17 cellular contexts compared by ENCODE assay signal in genomic region chr4:40331092-40331824, GRCh38. TPM values are rescaled to one million over a fixed set of nuclear protein-coding genes. Genes with fewer than 3 reads are reported as not detected.
DNase-seq lines count a peak whose midpoint lies in the region; ATAC-seq and TF ChIP-seq lines count a peak whose summit lies in the region.
"Had no signal": no experiment of that assay in that cellular context is flagged by ENCODE, and none has a peak within 500 bp of the region (broad histone marks: within the 10 kb centered on the region; RNA-seq: fewer than 3 reads in every experiment).

No MANE protein-coding gene starts in this region.

- H3K27ac Mint-ChIP-seq in activated CD8-positive, alpha-beta memory T cell treated with anti-CD3 and anti-CD28 coated beads, Interleukin-2, amount 10 ng/mL, durations not matched to agents 7 days and 5 days = no peak overlapping the region
- no peak overlapping the region for H3K27ac Mint-ChIP-seq in activated T-cell treated with anti-CD3 and anti-CD28 coated beads, Interleukin-2, amount 50 U/mL, for 24 hours
- H3K27ac Mint-ChIP-seq: IgD-negative memory B cell had no signal

- TF ChIP-seq CTCF in WERI-Rb-1 (IDR thresholded peaks at IDR 0.05; ENCODE audit: low read depth, low read length) (no peak), suprapubic skin (IDR thresholded peaks at IDR 0.05) (no peak)

- H3K9me3 ChIP-seq in WERI-Rb-1 (ENCODE audit: severe bottlenecking) (no peaks in the 10 kb centered on the region), suprapubic skin (no peaks in the 10 kb centered on the region)
- H3K9me3 ChIP-seq: Caco-2, HAP-1, SJSA1 had no signal

- POLR2A ChIA-PET in HEK293T (lab: Yijun Ruan, JAX) = interaction anchor here (0.8 kb wide), 1 partner anchor 275 kb away, joined by 3 read pairs; the partner anchor contains the start of gene N4BP2

- no peaks in the 10 kb centered on the region for H3K9me3 Mint-ChIP-seq in activated CD8-positive, alpha-beta memory T cell treated with anti-CD3 and anti-CD28 coated beads, Interleukin-2, amount 10 ng/mL, durations not matched to agents 7 days and 5 days (ENCODE audit: low read depth)
- no peaks in the 10 kb centered on the region for H3K9me3 Mint-ChIP-seq in activated T-cell treated with anti-CD3 and anti-CD28 coated beads, Interleukin-2, amount 50 U/mL, for 24 hours

- H3K36me3 Mint-ChIP-seq in activated CD8-positive, alpha-beta memory T cell treated with anti-CD3 and anti-CD28 coated beads, Interleukin-2, amount 10 ng/mL, durations not matched to agents 7 days and 5 days = no peaks in the 10 kb centered on the region
- H3K36me3 Mint-ChIP-seq in activated T-cell treated with anti-CD3 and anti-CD28 coated beads, Interleukin-2, amount 50 U/mL, for 24 hours (ENCODE audit: low read depth) = no peaks in the 10 kb centered on the region

- H3K4me3 ChIP-seq in WERI-Rb-1 (ENCODE audit: low read depth, low read length) (no peak overlapping the region), suprapubic skin (no peak overlapping the region)
- H3K4me3 ChIP-seq: HAP-1, SJSA1 had no signal

- no peaks in the 10 kb centered on the region for H3K4me1 Mint-ChIP-seq in activated CD8-positive, alpha-beta memory T cell treated with anti-CD3 and anti-CD28 coated beads, Interleukin-2, amount 10 ng/mL, durations not matched to agents 7 days and 5 days
- H3K4me1 Mint-ChIP-seq in activated T-cell treated with anti-CD3 and anti-CD28 coated beads, Interleukin-2, amount 50 U/mL, for 24 hours (ENCODE audit: low read depth) = no peaks in the 10 kb centered on the region
- H3K4me1 Mint-ChIP-seq: IgD-negative memory B cell had no signal

- peaks cover 13% of the 10 kb centered on the region for H3K27me3 Mint-ChIP-seq in activated CD8-positive, alpha-beta memory T cell treated with anti-CD3 and anti-CD28 coated beads, Interleukin-2, amount 10 ng/mL, durations not matched to agents 7 days and 5 days
- H3K27me3 Mint-ChIP-seq in activated T-cell treated with anti-CD3 and anti-CD28 coated beads, Interleukin-2, amount 50 U/mL, for 24 hours = no peaks in the 10 kb centered on the region

- no peak for ATAC-seq in activated CD8-positive, alpha-beta memory T cell treated with anti-CD3 and anti-CD28 coated beads, Interleukin-2, amount 10 ng/mL, durations not matched to agents 7 days and 5 days
- peak; percentile 79 for ATAC-seq in left lobe of liver

- no peak overlapping the region for H3K4me3 Mint-ChIP-seq in activated CD8-positive, alpha-beta memory T cell treated with anti-CD3 and anti-CD28 coated beads, Interleukin-2, amount 10 ng/mL, durations not matched to agents 7 days and 5 days
- H3K4me3 Mint-ChIP-seq in activated T-cell treated with anti-CD3 and anti-CD28 coated beads, Interleukin-2, amount 50 U/mL, for 24 hours = no peak overlapping the region

- no peaks in the 10 kb centered on the region for H3K4me1 ChIP-seq in suprapubic skin
- H3K4me1 ChIP-seq: Caco-2, SJSA1 had no signal

- H3K27ac ChIP-seq in WERI-Rb-1 (peak overlapping the region; percentile 34), suprapubic skin (peak overlapping the region; percentile 24)
- H3K27ac ChIP-seq: SJSA1 had no signal

- whole genome bisulfite sequencing in suprapubic skin = 63% methylated on average over 9 of the region's 9 CpGs

- TF ChIP-seq EP300 in suprapubic skin (IDR thresholded peaks at IDR 0.05) = no peak

- TF ChIP-seq POLR2A in suprapubic skin (IDR thresholded peaks at IDR 0.05) = no peak

- CTCF ChIA-PET in activated CD8-positive, alpha-beta memory T cell treated with anti-CD3 and anti-CD28 coated beads, Interleukin-2, amount 10 ng/mL, durations not matched to agents 7 days and 5 days (lab: Charles Lee) = interaction anchor here (0.6 to 1.3 kb wide), 3 partner anchors 10 to 30 kb away, joined by 3 read pairs; no protein-coding TSS in a partner anchor
- CTCF ChIA-PET in HEK293T (lab: Yijun Ruan, JAX) = interaction anchor here (0.6 to 1.0 kb wide), 2 partner anchors 15 to 136 kb away, joined by 3 read pairs; no protein-coding TSS in a partner anchor

- DNase-seq in activated CD8-positive, alpha-beta memory T cell treated with anti-CD3 and anti-CD28 coated beads, Interleukin-2, amount 10 ng/mL, durations not matched to agents 7 days and 5 days = peak; percentile 4
- DNase-seq in activated CD8-positive, alpha-beta memory T cell treated with anti-CD3 and anti-CD28 coated beads for 24 hours = no peak
- DNase-seq in WERI-Rb-1 (no peak), left lobe of liver (ENCODE audit: low spot score) (no peak), suprapubic skin (ENCODE audit: low spot score in 2 of 2) (no peak), SHP77 (lab: John Stamatoyannopoulos, UW) (no peak), HEK293T (ENCODE audit: extremely low spot score) (no peak)
- no peak for DNase-seq in activated T-cell treated with anti-CD3 and anti-CD28 coated beads, Interleukin-2, amount 50 U/mL, for 24 hours
- DNase-seq: Caco-2, NCI-H1417 treated with DMSO at 0.1 percent for 48 hours, NCI-H1930, NCI-H446, NCI-H69, RPMI8226 had no signal

- H3K36me3 ChIP-seq in WERI-Rb-1 = no peaks in the 10 kb centered on the region
- H3K36me3 ChIP-seq in suprapubic skin = no peaks in the 10 kb centered on the region
- H3K36me3 ChIP-seq: HAP-1, SJSA1 had no signal

- H3K27me3 ChIP-seq in WERI-Rb-1 (ENCODE audit: insufficient read depth, low read depth, severe bottlenecking) (no peaks in the 10 kb centered on the region), suprapubic skin (peaks cover 3% of the 10 kb centered on the region)
- H3K27me3 ChIP-seq: SJSA1 had no signal

TF ChIP-seq in HEK293T, 16 proteins besides CTCF, POLR2A, EP300 and RAD21:
- no peak for TF ChIP-seq CTBP1 (IDR thresholded peaks at IDR 0.05; ENCODE audit: borderline replicate concordance)
- TF ChIP-seq TARDBP (IDR thresholded peaks at IDR 0.05) = no peak
- TF ChIP-seq FOXA1 (IDR thresholded peaks at IDR 0.05) = no peak
- no peak for TF ChIP-seq NFRKB (IDR thresholded peaks at IDR 0.05)
- no peak for TF ChIP-seq HDGF (IDR thresholded peaks at IDR 0.05; ENCODE audit: borderline replicate concordance)
- no peak for TF ChIP-seq ELF4 (IDR thresholded peaks at IDR 0.05)
- no peak for TF ChIP-seq SP1 (IDR thresholded peaks at IDR 0.05)
- no peak for TF ChIP-seq ARNT (IDR thresholded peaks at IDR 0.05)
- TF ChIP-seq L3MBTL2 (conservative IDR thresholded peaks at IDR 0.05) = no peak
- no peak for TF ChIP-seq FOXM1 (IDR thresholded peaks at IDR 0.05; ENCODE audit: borderline replicate concordance)
- TF ChIP-seq LEF1 (IDR thresholded peaks at IDR 0.05; ENCODE audit: borderline replicate concordance) = no peak
- TF ChIP-seq BHLHE40 (IDR thresholded peaks at IDR 0.05; ENCODE audit: borderline replicate concordance) = no peak
- no peak for TF ChIP-seq FOXK2 (IDR thresholded peaks at IDR 0.05)
- no peak for TF ChIP-seq SUZ12 (IDR thresholded peaks at IDR 0.05)
- no peak for TF ChIP-seq ZNF384 (IDR thresholded peaks at IDR 0.05)
- no peak for TF ChIP-seq PKNOX1 (IDR thresholded peaks at IDR 0.05)

RNA-seq across cellular contexts. Expression of gene CHRNA9, which starts 3.9 kb away (rescaled TPM):
- under 1 TPM in 1 of 2 experiments, not detected in 1; 0.18 TPM for total RNA-seq in activated CD8-positive, alpha-beta memory T cell treated with anti-CD3 and anti-CD28 coated beads, Interleukin-2, amount 10 ng/mL, durations not matched to agents 7 days and 5 days
- total RNA-seq in left lobe of liver (not detected), suprapubic skin (1 to 10 TPM in 1 of 4 donors, under 1 TPM in 2, not detected in 1; 0.34 to 2.4 (median 0.38) TPM)
- total RNA-seq: Caco-2, SJSA1 had no signal
